21 cellular contexts compared by ENCODE assay signal in genomic region chr10:125337510-125337909, GRCh38.
"Had no signal": no experiment of that assay in that cellular context is flagged by ENCODE, and none has a peak within 500 bp of the region (broad histone marks: within the 10 kb centered on the region; RNA-seq: fewer than 3 reads in every experiment).

No MANE protein-coding gene starts in this region.

- DNase-seq: activated B cell treated with CpG ODN at 0.5 μM for 24 hours; activated CD4-positive, alpha-beta T cell treated with anti-CD3 and anti-CD28 coated beads for 48 hours; activated CD8-positive, alpha-beta T cell treated with anti-CD3 and anti-CD28 coated beads for 36 hours; activated effector memory CD4-positive, alpha-beta T cell treated with Interleukin-2 at 50 U/mL for 16 hours; activated T-cell treated with anti-CD3 and anti-CD28 coated beads, Interleukin-2, amount 50 U/mL, for 4 hours; amygdala; body of pancreas; cerebellar nuclear complex; effector memory CD8-positive, alpha-beta T cell; erythroblast; hippocampal formation; mesenchymal stem cell; nephron progenitor cell; psoas muscle; right lobe of liver; stimulated activated naive CD8-positive, alpha-beta T cell treated with anti-CD3 and anti-CD28 coated beads, Interleukin-15, Interleukin-2, amounts not matched to agents 100 U/mL and 50 U/mL, for 24 hours; T-helper 2 cell; transverse colon had no signal

- H3K36me3 Mint-ChIP-seq: activated naive CD4-positive, alpha-beta T cell treated with anti-CD3 and anti-CD28 coated beads, Interleukin-2, amount 50 U/mL, for 72 hours had no signal

- H3K9me3 Mint-ChIP-seq: activated T-cell treated with anti-CD3 and anti-CD28 coated beads, Interleukin-2, amount 50 U/mL, for 4 hours; dendritic cell treated with granulocyte-macrophage colony-stimulating factor and Interleukin-4, amounts not matched to agents 40 ng/mL and 50 ng/mL, for 4 days had no signal

- H3K4me2 ChIP-seq: smooth muscle cell had no signal

- H3K27me3 ChIP-seq: body of pancreas, right lobe of liver, transverse colon had no signal

- H3K4me1 Mint-ChIP-seq: activated B cell treated with CpG ODN at 0.5 μM for 24 hours, nephron progenitor cell had no signal

- H3K4me3 Mint-ChIP-seq: activated B cell treated with CpG ODN at 0.5 μM for 24 hours; activated CD8-positive, alpha-beta T cell treated with anti-CD3 and anti-CD28 coated beads for 36 hours; activated T-cell treated with anti-CD3 and anti-CD28 coated beads, Interleukin-2, amount 50 U/mL, for 4 hours; dendritic cell treated with granulocyte-macrophage colony-stimulating factor and Interleukin-4, amounts not matched to agents 40 ng/mL and 50 ng/mL, for 4 days; effector memory CD8-positive, alpha-beta T cell; nephron progenitor cell had no signal

- H3K9me3 ChIP-seq: body of pancreas, psoas muscle, right lobe of liver, transverse colon had no signal

- H3K27ac ChIP-seq: body of pancreas, psoas muscle, right lobe of liver, transverse colon had no signal

- H3K27ac Mint-ChIP-seq: activated B cell treated with CpG ODN at 0.5 μM for 24 hours; activated CD8-positive, alpha-beta T cell treated with anti-CD3 and anti-CD28 coated beads for 36 hours; activated naive CD4-positive, alpha-beta T cell treated with anti-CD3 and anti-CD28 coated beads, Interleukin-2, amount 50 U/mL, for 72 hours; dendritic cell treated with granulocyte-macrophage colony-stimulating factor and Interleukin-4, amounts not matched to agents 40 ng/mL and 50 ng/mL, for 4 days; effector memory CD8-positive, alpha-beta T cell; nephron progenitor cell had no signal

- H3K4me1 ChIP-seq: body of pancreas, right lobe of liver, transverse colon had no signal

- H3K36me3 ChIP-seq: right lobe of liver, transverse colon had no signal

- ATAC-seq: activated CD8-positive, alpha-beta T cell treated with anti-CD3 and anti-CD28 coated beads for 36 hours; activated naive CD4-positive, alpha-beta T cell treated with anti-CD3 and anti-CD28 coated beads, Interleukin-2, amount 50 U/mL, for 72 hours; activated T-cell treated with anti-CD3 and anti-CD28 coated beads, Interleukin-2, amount 50 U/mL, for 4 hours; body of pancreas; effector memory CD8-positive, alpha-beta T cell; psoas muscle; right lobe of liver; stimulated activated naive CD8-positive, alpha-beta T cell treated with anti-CD3 and anti-CD28 coated beads, Interleukin-15, Interleukin-2, amounts not matched to agents 100 U/mL and 50 U/mL, for 24 hours had no signal

- H3K27me3 Mint-ChIP-seq: activated CD8-positive, alpha-beta T cell treated with anti-CD3 and anti-CD28 coated beads for 36 hours; dendritic cell treated with granulocyte-macrophage colony-stimulating factor and Interleukin-4, amounts not matched to agents 40 ng/mL and 50 ng/mL, for 4 days; effector memory CD8-positive, alpha-beta T cell had no signal

- H3K4me3 ChIP-seq: body of pancreas, psoas muscle, right lobe of liver, smooth muscle cell, transverse colon had no signal
